In genomic region chr12:111436811-111437210, GRCh38 we compare ENCODE assay signal across 11 cellular contexts. TPM values are rescaled to one million over a fixed set of nuclear protein-coding genes. Genes with fewer than 3 reads are reported as not detected.
DNase-seq lines count a peak whose midpoint lies in the region; ATAC-seq and TF ChIP-seq lines count a peak whose summit lies in the region.
"Had no signal": no experiment of that assay in that cellular context is flagged by ENCODE, and none has a peak within 500 bp of the region (broad histone marks: within the 10 kb centered on the region; RNA-seq: fewer than 3 reads in every experiment).

No MANE protein-coding gene starts in this region.

- WGBS in IMR-90 (ENCODE audit: extremely low coverage in 2 of 2, insufficient read length in 1 of 2), 2 experiments = no CpG with 5 or more reads among the region's 4 CpGs

- peaks cover 52% of the 10 kb centered on the region for H3K9me1 ChIP-seq in IMR-90 (ENCODE audit: insufficient read depth, low read length)

- no peak for DNase-seq in CD14-positive monocyte (ENCODE audit: low spot score)
- no peak for DNase-seq in IMR-90
- no peak for DNase-seq in central memory CD8-positive, alpha-beta T cell (ENCODE audit: low spot score in 2 of 2)
- DNase-seq in natural killer cell = no peak
- DNase-seq in NK-92 treated with Interleukin-12 subunit alpha and Interleukin-12 subunit beta, amount 100 ng/mL, for 24 hours (lab: John Stamatoyannopoulos, UW) = no peak
- no peak for DNase-seq in foreskin melanocyte
- DNase-seq: central memory CD4-positive, alpha-beta T cell; DMS 273 treated with DMSO at 0.1 percent for 48 hours; NCI-H1417 had no signal

- peaks cover 34% of the 10 kb centered on the region for H3K4me1 ChIP-seq in IMR-90 (ENCODE audit: control insufficient read depth, insufficient read depth, low read length)

- CTCF ChIA-PET in IMR-90 (lab: Yijun Ruan, JAX) = no interaction called here

- H2AK5ac ChIP-seq in IMR-90 (ENCODE audit: low read depth, low read length) = no peak overlapping the region

- no peak overlapping the region for H3K14ac ChIP-seq in IMR-90 (replicated peaks; ENCODE audit: low read depth, low read length)

- intact Hi-C loops in CD14-positive monocyte (cut with micrococcal nuclease) = no loop called here
- intact Hi-C loops in IMR-90 (cut with micrococcal nuclease) = no loop called here
- intact Hi-C loops in natural killer cell (cut with micrococcal nuclease) = loop anchor here (10.0 kb wide), 1 partner anchor 1552 kb away; the partner anchor contains the start of gene GLTP

- H3K4me2 ChIP-seq in IMR-90 (ENCODE audit: low read depth, low read length) = no peak overlapping the region

- in situ Hi-C loops in IMR-90 (cut with MboI; ENCODE audit: low sequenced_read_pairs) = no loop called here

- H3K27me3 Mint-ChIP-seq in CD14-positive monocyte (ENCODE audit: low read depth in 3 of 3) = peaks cover 0 to 5% (median 0%) of the 10 kb centered on the region in 3 donors
- H3K27me3 Mint-ChIP-seq in central memory CD8-positive, alpha-beta T cell = no peaks in the 10 kb centered on the region
- no peaks in the 10 kb centered on the region for H3K27me3 Mint-ChIP-seq in natural killer cell (ENCODE audit: low read depth in 2 of 2)

- H2BK20ac ChIP-seq in IMR-90 (ENCODE audit: low read depth, low read length) = no peak overlapping the region

- no peak overlapping the region for H2BK120ac ChIP-seq in IMR-90 (ENCODE audit: low read depth, low read length)

- H3K36me3 Mint-ChIP-seq in CD14-positive monocyte (peaks cover 49 to 76% of the 10 kb centered on the region in 2 donors), natural killer cell (no peaks in the 10 kb centered on the region)
- H3K36me3 Mint-ChIP-seq in central memory CD8-positive, alpha-beta T cell (ENCODE audit: insufficient read depth) = peaks cover 39% of the 10 kb centered on the region

- H3K79me1 ChIP-seq in IMR-90 (ENCODE audit: low read depth in 1 of 2, low read length in 2 of 2) = peaks cover 14 to 89% of the 10 kb centered on the region in 2 experiments

- TF ChIP-seq POLR2A in IMR-90 (IDR thresholded peaks at IDR 0.05; ENCODE audit: low read depth, low read length) = no peak

- no TSS peak for BruUV-seq in IMR-90 (replicated peaks; lab: Mats Ljungman, UMichigan)

- peak overlapping the region in 1 of 2 donors; percentile 35 for H3K4me3 Mint-ChIP-seq in CD14-positive monocyte
- H3K4me3 Mint-ChIP-seq in central memory CD8-positive, alpha-beta T cell = peak overlapping the region; percentile 78
- H3K4me3 Mint-ChIP-seq in natural killer cell = peak overlapping the region; percentile 98

- no peak overlapping the region for H3K27ac ChIP-seq in IMR-90 (ENCODE audit: insufficient read depth, low read length)

- H3K23ac ChIP-seq in IMR-90 (ENCODE audit: low read depth, low read length) = no peak overlapping the region

- no peak overlapping the region; the same call in 1 of the 2 replicates for H4K91ac ChIP-seq in IMR-90 (ENCODE audit: insufficient read depth, low read depth, low read length)

- H3K36me3 ChIP-seq in IMR-90 (ENCODE audit: control insufficient read depth, insufficient read depth, low read length) = peaks cover 2% of the 10 kb centered on the region

- dilution Hi-C loops in IMR-90 (cut with HindIII; ENCODE audit: low sequenced_read_pairs, unreplicated experiment) = no loop called here

- H3K56ac ChIP-seq in IMR-90 (ENCODE audit: extremely low read depth, insufficient read depth, low read length) = no peak overlapping the region

- peak overlapping the region; percentile 11 for H2AK9ac ChIP-seq in IMR-90 (replicated peaks; ENCODE audit: low read depth, low read length, poor library complexity)

- H2BK5ac ChIP-seq in IMR-90 (ENCODE audit: low read depth, low read length, poor library complexity, severe bottlenecking) = no peak overlapping the region

- H3K27me3 ChIP-seq in IMR-90 (ENCODE audit: control insufficient read depth, insufficient read depth, low read length) = no peaks in the 10 kb centered on the region

- POLR2A ChIA-PET in IMR-90 (lab: Charles Lee; ENCODE audit: unreplicated experiment) = no interaction called here

- H3K9ac ChIP-seq in IMR-90 (ENCODE audit: low read depth, low read length) = no peak overlapping the region

- no peak overlapping the region for H3K4me3 ChIP-seq in IMR-90 (ENCODE audit: insufficient read depth, low read depth, low read length)

- H4K8ac ChIP-seq in IMR-90 (ENCODE audit: low read depth in 2 of 2, low read length in 2 of 2) = no peak overlapping the region

- H4K5ac ChIP-seq in IMR-90 (ENCODE audit: low read depth, low read length) = no peak overlapping the region

- TF ChIP-seq CTCF in CD14-positive monocyte (IDR thresholded peaks at IDR 0.05) (no peak), IMR-90 (conservative IDR thresholded peaks at IDR 0.05; ENCODE audit: low read depth, low read length) (no peak), natural killer cell (IDR thresholded peaks at IDR 0.05) (no peak)

- TF ChIP-seq RAD21 in IMR-90 (IDR thresholded peaks at IDR 0.05; ENCODE audit: low read length) = no peak

- H3K9me3 Mint-ChIP-seq in CD14-positive monocyte (no peaks in the 10 kb centered on the region), natural killer cell (no peaks in the 10 kb centered on the region)
- H3K9me3 Mint-ChIP-seq in central memory CD8-positive, alpha-beta T cell = no peaks in the 10 kb centered on the region

- H3K18ac ChIP-seq in IMR-90 (ENCODE audit: low read depth, low read length) = no peak overlapping the region

- no peaks in the 10 kb centered on the region for H3K9me3 ChIP-seq in IMR-90 (ENCODE audit: control insufficient read depth, insufficient read depth, low read length)

- peaks cover 76% of the 10 kb centered on the region for H4K20me1 ChIP-seq in IMR-90 (ENCODE audit: insufficient read depth, low read length)

- H3K27ac Mint-ChIP-seq in CD14-positive monocyte (peak overlapping the region; percentile 93 to 97 (median 96)), natural killer cell (peak overlapping the region; percentile 96 to 100)
- peak overlapping the region; percentile 100 for H3K27ac Mint-ChIP-seq in central memory CD8-positive, alpha-beta T cell (ENCODE audit: low read depth)

- H3K4ac ChIP-seq in IMR-90 (ENCODE audit: low read depth, low read length) = peak overlapping the region; percentile 47; the same call in 1 of the 2 replicates

- no peak overlapping the region for H2BK15ac ChIP-seq in IMR-90 (ENCODE audit: low read depth, low read length)

- no peak overlapping the region for H2AFZ ChIP-seq in IMR-90 (replicated peaks; ENCODE audit: low read length, poor library complexity)

- no peak for ATAC-seq in IMR-90 (ENCODE audit: low read depth)
- no peak for ATAC-seq in central memory CD8-positive, alpha-beta T cell (replicated peaks; ENCODE audit: extremely low read depth, poor library complexity, severe bottlenecking)
- no peak for ATAC-seq in natural killer cell
- ATAC-seq in GM19452 (IDR thresholded peaks at IDR 0.05; ENCODE audit: unreplicated experiment) = no peak
- ATAC-seq in HG02571 (IDR thresholded peaks at IDR 0.05; ENCODE audit: unreplicated experiment) = no peak

- H3K4me1 Mint-ChIP-seq in CD14-positive monocyte = peaks cover 100% of the 10 kb centered on the region
- peaks cover 84% of the 10 kb centered on the region for H3K4me1 Mint-ChIP-seq in central memory CD8-positive, alpha-beta T cell
- H3K4me1 Mint-ChIP-seq in natural killer cell = peaks cover 92 to 93% of the 10 kb centered on the region in 2 donors

TF ChIP-seq in IMR-90, 13 proteins besides CTCF, POLR2A, EP300 and RAD21:
- TF ChIP-seq MAFK (IDR thresholded peaks at IDR 0.05; ENCODE audit: low read depth, low read length) = no peak
- no peak for TF ChIP-seq MAZ (IDR thresholded peaks at IDR 0.05; ENCODE audit: borderline replicate concordance, low read depth, low read length)

RNA-seq across cellular contexts. Expression of gene SH2B3, which starts 31.1 kb away (rescaled TPM):
- polyA plus RNA-seq in CD14-positive monocyte (10 to 100 TPM; 15.2 to 33.5 TPM), IMR-90 (2012; rRNA removed) (20.2 and 20.9 TPM in 2 replicates)
- total RNA-seq in IMR-90 (2012; rRNA removed) (9.2 and 9.3 TPM in 2 replicates), natural killer cell (10 to 100 TPM; 68.1 to 81.3 (median 68.4) TPM)
- 10.1 and 19.4 TPM in 2 replicates for polyA plus RNA-seq in IMR-90 (2012; cell fraction: cytosol; rRNA removed)
- polyA plus RNA-seq in IMR-90 (2012; cell fraction: nucleus; rRNA removed; ENCODE audit: low replicate concordance) = 21.8 and 24.3 TPM in 2 replicates
